ENCODE assay signal across 1 cellular context in the genomic region with DNA sequence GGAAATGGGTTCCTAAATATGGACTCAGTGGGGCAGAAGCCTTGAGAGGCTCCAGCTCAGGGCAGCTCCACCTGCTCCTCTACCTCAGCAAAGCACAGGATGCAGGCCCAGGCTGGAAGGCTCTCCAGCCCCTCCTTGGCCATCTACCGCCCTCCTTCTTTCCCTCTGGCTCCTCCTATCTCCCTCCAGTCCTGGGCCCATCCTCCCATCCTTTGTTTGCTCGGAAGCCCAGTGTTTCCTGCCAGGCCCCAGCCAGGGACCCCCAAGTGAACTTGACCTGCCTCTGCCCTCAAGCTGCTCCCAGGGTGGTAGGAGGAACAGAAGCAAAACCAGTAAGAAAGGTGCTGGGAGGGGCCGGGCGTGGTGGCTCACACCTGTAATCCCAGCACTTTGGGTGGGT.
TF ChIP-seq lines count a peak whose summit lies in the region.

No MANE protein-coding gene starts in this region.

TF ChIP-seq in WTC11, 78 proteins besides CTCF, POLR2A, EP300 and RAD21 (continued from another document):
- TF ChIP-seq, protein P1, sequence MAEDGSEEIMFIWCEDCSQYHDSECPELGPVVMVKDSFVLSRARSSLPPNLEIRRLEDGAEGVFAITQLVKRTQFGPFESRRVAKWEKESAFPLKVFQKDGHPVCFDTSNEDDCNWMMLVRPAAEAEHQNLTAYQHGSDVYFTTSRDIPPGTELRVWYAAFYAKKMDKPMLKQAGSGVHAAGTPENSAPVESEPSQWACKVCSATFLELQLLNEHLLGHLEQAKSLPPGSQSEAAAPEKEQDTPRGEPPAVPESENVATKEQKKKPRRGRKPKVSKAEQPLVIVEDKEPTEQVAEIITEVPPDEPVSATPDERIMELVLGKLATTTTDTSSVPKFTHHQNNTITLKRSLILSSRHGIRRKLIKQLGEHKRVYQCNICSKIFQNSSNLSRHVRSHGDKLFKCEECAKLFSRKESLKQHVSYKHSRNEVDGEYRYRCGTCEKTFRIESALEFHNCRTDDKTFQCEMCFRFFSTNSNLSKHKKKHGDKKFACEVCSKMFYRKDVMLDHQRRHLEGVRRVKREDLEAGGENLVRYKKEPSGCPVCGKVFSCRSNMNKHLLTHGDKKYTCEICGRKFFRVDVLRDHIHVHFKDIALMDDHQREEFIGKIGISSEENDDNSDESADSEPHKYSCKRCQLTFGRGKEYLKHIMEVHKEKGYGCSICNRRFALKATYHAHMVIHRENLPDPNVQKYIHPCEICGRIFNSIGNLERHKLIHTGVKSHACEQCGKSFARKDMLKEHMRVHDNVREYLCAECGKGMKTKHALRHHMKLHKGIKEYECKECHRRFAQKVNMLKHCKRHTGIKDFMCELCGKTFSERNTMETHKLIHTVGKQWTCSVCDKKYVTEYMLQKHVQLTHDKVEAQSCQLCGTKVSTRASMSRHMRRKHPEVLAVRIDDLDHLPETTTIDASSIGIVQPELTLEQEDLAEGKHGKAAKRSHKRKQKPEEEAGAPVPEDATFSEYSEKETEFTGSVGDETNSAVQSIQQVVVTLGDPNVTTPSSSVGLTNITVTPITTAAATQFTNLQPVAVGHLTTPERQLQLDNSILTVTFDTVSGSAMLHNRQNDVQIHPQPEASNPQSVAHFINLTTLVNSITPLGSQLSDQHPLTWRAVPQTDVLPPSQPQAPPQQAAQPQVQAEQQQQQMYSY (CRISPR knock-in tag; IDR thresholded peaks at IDR 0.05) = peak; percentile 13; the same call in 1 of the 2 replicates
- TF ChIP-seq FOXP1 (CRISPR knock-in tag; IDR thresholded peaks at IDR 0.05; ENCODE audit: borderline replicate concordance) (no peak), FOXK1 (CRISPR knock-in tag; IDR thresholded peaks at IDR 0.05) (0 out of 2 replicates have a peak, but pooled peaks have one; percentile 20), ZNF232 (CRISPR knock-in tag; IDR thresholded peaks at IDR 0.05) (no peak)
TF ChIP-seq in WTC11: peak in this region for 2.
